In genomic region chr19:6529937-6530384, GRCh38 we compare ENCODE assay signal across 10 cellular contexts. TPM values are rescaled to one million over a fixed set of nuclear protein-coding genes. Genes with fewer than 3 reads are reported as not detected.
A peak's percentile ranks its signal among the peaks of the same experiment; 100 is the strongest.
DNase-seq lines count a peak whose midpoint lies in the region; ATAC-seq, FAIRE-seq and TF ChIP-seq lines count a peak whose summit lies in the region.
"Had no signal": no experiment of that assay in that cellular context is flagged by ENCODE, and none has a peak within 500 bp of the region (broad histone marks: within the 10 kb centered on the region; RNA-seq: fewer than 3 reads in every experiment).

No MANE protein-coding gene starts in this region.

- intact Hi-C loops in PC-3 (cut with micrococcal nuclease) = no loop called here
- intact Hi-C loops in endothelial cell of umbilical vein (cut with micrococcal nuclease) = loop anchor here (1.0 to 5.0 kb wide), 3 partner anchors 14 to 207 kb away; partner anchors contain the start of genes GPR108 and TRIP10

- H3K79me2 ChIP-seq in PC-3 (ENCODE audit: low read length) (0 out of 2 replicates have a peak, but pooled peaks cover 4% of the 10 kb centered on the region), endothelial cell of umbilical vein (ENCODE audit: control insufficient read depth, insufficient read depth, low read length) (no peaks in the 10 kb centered on the region)

- no peaks in the 10 kb centered on the region for H3K9me3 ChIP-seq in PC-3 (ENCODE audit: low read length)
- H3K9me3 ChIP-seq in endothelial cell of umbilical vein (replicated peaks; ENCODE audit: control insufficient read depth, insufficient read depth, low read length) = no peaks in the 10 kb centered on the region
- H3K9me3 ChIP-seq: ovary had no signal

- H3K4me2 ChIP-seq in PC-3 (ENCODE audit: low read length) (peak overlapping the region; percentile 92), endothelial cell of umbilical vein (ENCODE audit: insufficient read depth, low read length) (peak overlapping the region; percentile 98)

- no peaks in the 10 kb centered on the region for H3K9me1 ChIP-seq in endothelial cell of umbilical vein (replicated peaks; ENCODE audit: control insufficient read depth, extremely low read depth, insufficient read depth, low read length)

- TF ChIP-seq CTCF in PC-3 (conservative IDR thresholded peaks at IDR 0.05; ENCODE audit: low read depth, low read length) = no peak
- no peak for TF ChIP-seq CTCF in endothelial cell of umbilical vein (IDR thresholded peaks at IDR 0.05; ENCODE audit: extremely low read depth in 1 of 2, insufficient read depth in 1 of 2, low read depth in 1 of 2, low read length in 2 of 2)
- no peak for TF ChIP-seq CTCF in retinal pigment epithelial cell (conservative IDR thresholded peaks at IDR 0.05; ENCODE audit: low read depth, low read length)

- H3K4me1 ChIP-seq in PC-3 (ENCODE audit: insufficient read depth, low read length) = peaks cover 24% of the 10 kb centered on the region
- peaks cover 4% of the 10 kb centered on the region for H3K4me1 ChIP-seq in endothelial cell of umbilical vein (ENCODE audit: control insufficient read depth, extremely low read depth, insufficient read depth, low read length)

- TF ChIP-seq POLR2A in endothelial cell of umbilical vein (IDR thresholded peaks at IDR 0.05; ENCODE audit: low read depth, low read length) = no peak

- no peak for ATAC-seq in PC-3
- ATAC-seq in HG02840 (IDR thresholded peaks at IDR 0.05; ENCODE audit: low FRiP score, unreplicated experiment) = no peak
- ATAC-seq in GM19035 (IDR thresholded peaks at IDR 0.05; ENCODE audit: unreplicated experiment) = no peak
- ATAC-seq in HG02852 (IDR thresholded peaks at IDR 0.05; ENCODE audit: unreplicated experiment) = no peak

- no peaks in the 10 kb centered on the region for H3K27me3 ChIP-seq in PC-3 (ENCODE audit: low read length)
- peaks cover 17 to 20% of the 10 kb centered on the region in 2 experiments for H3K27me3 ChIP-seq in endothelial cell of umbilical vein (ENCODE audit: control insufficient read depth in 2 of 2, insufficient read depth in 2 of 2, low read length in 2 of 2)
- H3K27me3 ChIP-seq: ovary had no signal

- H3K36me3 ChIP-seq in PC-3 (ENCODE audit: low read depth, low read length) (no peaks in the 10 kb centered on the region), endothelial cell of umbilical vein (ENCODE audit: control insufficient read depth in 2 of 2, extremely low read depth in 1 of 2, insufficient read depth in 2 of 2, low read length in 2 of 2) (no peaks in the 10 kb centered on the region)
- H3K36me3 ChIP-seq: ovary had no signal

- CTCF ChIA-PET in PC-3 (lab: Charles Lee) = interaction anchor here (1.0 kb wide), 1 partner anchor 13 kb away, joined by 4 read pairs; no protein-coding TSS in a partner anchor
- CTCF ChIA-PET in endothelial cell of umbilical vein (lab: Charles Lee) = interaction anchor here (1.0 to 1.5 kb wide), 2 partner anchors 9 to 13 kb away, joined by 4 to 17 read pairs; no protein-coding TSS in a partner anchor

- H3K9me2 ChIP-seq in PC-3 (replicated peaks; ENCODE audit: low read length) = no peaks in the 10 kb centered on the region

- H3K27ac ChIP-seq in PC-3 (ENCODE audit: low read length) (no peak overlapping the region), endothelial cell of umbilical vein (ENCODE audit: insufficient read depth, low read depth, low read length) (no peak overlapping the region)
- H3K27ac ChIP-seq: ovary had no signal

- H4K20me1 ChIP-seq in PC-3 (ENCODE audit: low read length) (no peaks in the 10 kb centered on the region), endothelial cell of umbilical vein (replicated peaks; ENCODE audit: control insufficient read depth, extremely low read depth, insufficient read depth, low read length) (no peaks in the 10 kb centered on the region)

- no peaks in the 10 kb centered on the region for H3F3A ChIP-seq in PC-3 (ENCODE audit: low read length, unreplicated experiment)

- DNase-seq in PC-3 (no peak), endothelial cell of umbilical vein (ENCODE audit: low read depth, low spot score) (no peak), retinal pigment epithelial cell (ENCODE audit: low read depth) (no peak), activated gamma-delta T cell treated with Interleukin-2 at 50 U/mL for 16 hours (no peak)
- DNase-seq: RPMI8226 had no signal

- H2AFZ ChIP-seq in PC-3 (ENCODE audit: low read length) = peak overlapping the region; percentile 91
- H2AFZ ChIP-seq in endothelial cell of umbilical vein (ENCODE audit: low read depth, low read length) = peak overlapping the region; percentile 100

- H3K9ac ChIP-seq in PC-3 (ENCODE audit: low read length) (peak overlapping the region; percentile 79), endothelial cell of umbilical vein (replicated peaks; ENCODE audit: extremely low read depth, insufficient read depth, low read length) (no peak overlapping the region)

- dilution Hi-C loops in endothelial cell of umbilical vein (cut with MboI; ENCODE audit: extremely low pct_ligation_motif_present, low sequenced_read_pairs) = no loop called here

- FAIRE-seq in endothelial cell of umbilical vein (lab: Jason Lieb, UNC) = no peak

- BruUV-seq in PC-3 (replicated peaks; lab: Mats Ljungman, UMichigan) (no TSS peak), endothelial cell of umbilical vein (replicated peaks; lab: Mats Ljungman, UMichigan) (no TSS peak)

- peak overlapping the region; percentile 95 for H3K4me3 ChIP-seq in GM08714 (ENCODE audit: low read length)
- H3K4me3 ChIP-seq in PC-3 (ENCODE audit: low read length) = peak overlapping the region; percentile 81
- no peak overlapping the region for H3K4me3 ChIP-seq in endothelial cell of umbilical vein (replicated peaks in 1 of 3; ENCODE audit: insufficient read depth in 1 of 3, low read depth in 1 of 3, low read length in 3 of 3)
- H3K4me3 ChIP-seq in retinal pigment epithelial cell (ENCODE audit: low read length) = peak overlapping the region; percentile 63

- POLR2A ChIA-PET in PC-3 (lab: Charles Lee; ENCODE audit: unreplicated experiment) (interaction anchor here (0.7 kb wide), 1 partner anchor 943 kb away, joined by 8 read pairs; no protein-coding TSS in a partner anchor), endothelial cell of umbilical vein (lab: Charles Lee) (interaction anchor here (1.0 kb wide), 1 partner anchor 13 kb away, joined by 10 read pairs; no protein-coding TSS in a partner anchor)

TF ChIP-seq in endothelial cell of umbilical vein, 7 proteins besides CTCF, POLR2A, EP300 and RAD21:
- TF ChIP-seq POLR2AphosphoS5 (IDR thresholded peaks at IDR 0.05; ENCODE audit: insufficient read depth, low read depth, low read length) (no peak), MYC (IDR thresholded peaks at IDR 0.05; ENCODE audit: low read depth, low read length) (no peak), JUN (IDR thresholded peaks at IDR 0.05; ENCODE audit: borderline replicate concordance, insufficient read depth, insufficient read length, low read depth) (no peak), GATA2 (IDR thresholded peaks at IDR 0.05; ENCODE audit: insufficient read depth, insufficient read length, low read depth, low read length) (no peak), FOS (IDR thresholded peaks at IDR 0.05; ENCODE audit: borderline replicate concordance, insufficient read depth, low read length) (no peak)
TF ChIP-seq in endothelial cell of umbilical vein: peak in this region for 0.

RNA-seq across cellular contexts. Expression of gene TNFSF9, which starts 0.9 kb away (rescaled TPM):
- total RNA-seq in PC-3 (2014; rRNA removed) (9.6 and 12.5 TPM in 2 replicates), endothelial cell of umbilical vein (0.53 and 0.72 TPM in 2 replicates)
- polyA plus RNA-seq in endothelial cell of umbilical vein = 0.52 and 0.88 TPM in 2 replicates
- 0.27 and 0.42 TPM in 2 replicates for polyA plus RNA-seq in endothelial cell of umbilical vein (2011; cell fraction: cytosol; rRNA removed)
- polyA plus RNA-seq in endothelial cell of umbilical vein (2011; cell fraction: nucleus; rRNA removed) = 0.21 TPM in 1 of 2 replicates, not detected in the other
- 3.9 and 4.2 TPM in 2 replicates for polyA plus RNA-seq in endothelial cell of umbilical vein (2012)
- 0.17 and 0.36 TPM in 2 replicates for polyA minus RNA-seq in endothelial cell of umbilical vein
- polyA minus RNA-seq in endothelial cell of umbilical vein (2011; cell fraction: cytosol; rRNA and poly(A)+ RNA removed) = 15.4 TPM
- polyA minus RNA-seq in endothelial cell of umbilical vein (2011; cell fraction: nucleus; rRNA and poly(A)+ RNA removed) = 0.34 TPM in 1 of 2 replicates, not detected in the other

RNA-seq across cellular contexts. Expression of gene TUBB4A, which starts 27.9 kb away (rescaled TPM):
- total RNA-seq in PC-3 (2014; rRNA removed) (4.6 and 6.0 TPM in 2 replicates), endothelial cell of umbilical vein (not detected in 2 replicates)
- polyA plus RNA-seq in endothelial cell of umbilical vein = not detected in 2 replicates
- not detected in 2 replicates for polyA plus RNA-seq in endothelial cell of umbilical vein (2011; cell fraction: cytosol; rRNA removed)
- polyA plus RNA-seq in endothelial cell of umbilical vein (2011; cell fraction: nucleus; rRNA removed) = not detected in 2 replicates
- polyA plus RNA-seq in endothelial cell of umbilical vein (2012) = 0.12 and 0.30 TPM in 2 replicates
- not detected in 2 replicates for polyA minus RNA-seq in endothelial cell of umbilical vein
- polyA minus RNA-seq in endothelial cell of umbilical vein (2011; cell fraction: cytosol; rRNA and poly(A)+ RNA removed) = not detected
- not detected in 2 replicates for polyA minus RNA-seq in endothelial cell of umbilical vein (2011; cell fraction: nucleus; rRNA and poly(A)+ RNA removed)

RNA-seq across cellular contexts. Expression of gene DENND1C, which starts 48.4 kb away (rescaled TPM):
- not detected in 2 replicates for total RNA-seq in PC-3 (2014; rRNA removed)
- not detected in 2 replicates for total RNA-seq in endothelial cell of umbilical vein
- not detected in 2 replicates for polyA plus RNA-seq in endothelial cell of umbilical vein
- polyA plus RNA-seq in endothelial cell of umbilical vein (2011; cell fraction: cytosol; rRNA removed) = not detected in 2 replicates
- polyA plus RNA-seq in endothelial cell of umbilical vein (2011; cell fraction: nucleus; rRNA removed) = not detected in 2 replicates
- polyA plus RNA-seq in endothelial cell of umbilical vein (2012) = not detected in 2 replicates
- not detected in 2 replicates for polyA minus RNA-seq in endothelial cell of umbilical vein
- polyA minus RNA-seq in endothelial cell of umbilical vein (2011; cell fraction: cytosol; rRNA and poly(A)+ RNA removed) = not detected
- not detected in 2 replicates for polyA minus RNA-seq in endothelial cell of umbilical vein (2011; cell fraction: nucleus; rRNA and poly(A)+ RNA removed)

Comparison
In these comparisons a context has a peak if more than half of its experiments do, and no peak if none do; other contexts are left out.
1. H3K4me3 ChIP-seq: peak in GM08714 (single experiment), PC-3 (single experiment) and retinal pigment epithelial cell (single experiment); none in endothelial cell of umbilical vein (0 of 3).